In the genomic region with DNA sequence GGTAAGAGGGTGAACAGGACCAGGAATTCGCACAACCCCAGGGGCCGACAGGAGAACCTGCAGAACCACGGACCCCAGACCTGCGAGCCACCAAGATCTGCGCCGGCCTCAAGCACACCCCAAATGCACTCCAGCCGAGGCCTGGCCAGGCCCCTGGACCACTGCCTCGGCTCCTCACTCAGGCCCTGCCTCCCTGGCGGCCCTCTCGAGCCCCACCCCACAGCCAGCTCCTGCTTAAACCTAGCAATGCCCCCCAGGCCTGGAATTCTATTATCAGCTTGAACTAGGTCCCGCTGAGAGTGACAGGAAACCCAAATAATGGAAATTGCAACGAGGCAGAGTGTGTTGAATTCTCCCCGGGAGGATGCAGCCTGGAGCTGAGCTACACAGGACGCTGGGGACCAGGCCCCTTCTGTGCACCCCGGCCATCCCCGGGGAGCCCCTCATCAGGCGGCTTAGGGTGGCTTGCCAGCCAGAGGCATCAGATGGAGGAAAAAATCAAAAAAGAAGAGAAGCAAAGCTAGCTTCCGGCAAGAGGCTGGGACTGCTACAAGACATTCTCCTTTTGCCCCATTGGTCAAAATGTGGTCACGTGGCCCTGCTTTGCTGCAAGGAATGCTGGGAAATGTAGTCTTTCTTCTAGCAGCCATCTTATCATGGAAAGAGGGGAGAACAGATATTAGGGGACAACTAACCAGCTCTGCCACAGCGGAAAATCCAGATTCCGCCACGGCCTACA, we compare ENCODE assay signal across 8 cellular contexts. TPM values are rescaled to one million over a fixed set of nuclear protein-coding genes. Genes with fewer than 3 reads are reported as not detected.
DNase-seq lines count a peak whose midpoint lies in the region; ATAC-seq and TF ChIP-seq lines count a peak whose summit lies in the region.

No MANE protein-coding gene starts in this region.

- peak; percentile 84 to 85 for ATAC-seq in right cardiac atrium

- no peaks in the 10 kb centered on the region for H3K27me3 ChIP-seq in ascending aorta
- no peaks in the 10 kb centered on the region for H3K27me3 ChIP-seq in right cardiac atrium (ENCODE audit: control insufficient read depth, insufficient read depth)
- H3K27me3 ChIP-seq in vagina = no peaks in the 10 kb centered on the region

- peak; percentile 83 for DNase-seq in SIG-M5 treated with dmso at 0.1 percent for 504 hours (lab: John Stamatoyannopoulos, UW; ENCODE audit: unreplicated experiment)
- no peak for DNase-seq in SIG-M5 (lab: John Stamatoyannopoulos, UW)
- DNase-seq in NCI-H1417 (lab: John Stamatoyannopoulos, UW) = peak; percentile 22 to 93 (median 70)
- peak; percentile 51 to 92 (median 73) for DNase-seq in T-helper 2 cell
- DNase-seq in ascending aorta (ENCODE audit: low spot score in 2 of 2) = peak; percentile 53 to 90
- peak; percentile 80 to 87 (median 86) for DNase-seq in right cardiac atrium
- peak; percentile 85 for DNase-seq in renal cortical epithelial cell (ENCODE audit: low read depth)
- DNase-seq in vagina (ENCODE audit: extremely low spot score in 2 of 2) = no peak

- peak overlapping the region; percentile 41 to 62 for H3K4me3 ChIP-seq in ascending aorta
- peak overlapping the region; percentile 48 for H3K4me3 ChIP-seq in right cardiac atrium (ENCODE audit: low read length)
- peak overlapping the region; percentile 43 to 50 for H3K4me3 ChIP-seq in vagina

- TF ChIP-seq CTCF in ascending aorta (IDR thresholded peaks at IDR 0.05) (no peak), vagina (IDR thresholded peaks at IDR 0.05) (no peak)

- no peak for TF ChIP-seq POLR2A in vagina (IDR thresholded peaks at IDR 0.05)

- H3K27ac ChIP-seq in ascending aorta = no peak overlapping the region
- H3K27ac ChIP-seq in right cardiac atrium (ENCODE audit: low read length) = no peak overlapping the region
- H3K27ac ChIP-seq in vagina = no peak overlapping the region

- H3K36me3 ChIP-seq in ascending aorta (no peaks in the 10 kb centered on the region), vagina (no peaks in the 10 kb centered on the region)

- H3K9me3 ChIP-seq in ascending aorta (no peaks in the 10 kb centered on the region), right cardiac atrium (ENCODE audit: control insufficient read depth, low read length) (no peaks in the 10 kb centered on the region), vagina (no peaks in the 10 kb centered on the region)

- 40% methylated on average over 22 of the region's 22 CpGs for WGBS in right cardiac atrium

- intact Hi-C loops in ascending aorta (cut with DNase I) (no loop called here), right cardiac atrium (cut with DNase I) (no loop called here), vagina (cut with DNase I) (no loop called here)

- H3K4me1 ChIP-seq in ascending aorta = peaks cover 0 to 3% of the 10 kb centered on the region in 2 donors
- peaks cover 3% of the 10 kb centered on the region for H3K4me1 ChIP-seq in right cardiac atrium (ENCODE audit: control insufficient read depth, insufficient read depth, low read length)
- peaks cover 5% of the 10 kb centered on the region for H3K4me1 ChIP-seq in vagina

RNA-seq across cellular contexts. Expression of a gene that starts 2.4 kb away (rescaled TPM):
- total RNA-seq in ascending aorta = 2.2 TPM
- total RNA-seq in right cardiac atrium = not detected
- not detected for polyA plus RNA-seq in right cardiac atrium
- total RNA-seq in renal cortical epithelial cell = not detected in 2 replicates
- total RNA-seq in vagina = not detected

RNA-seq across cellular contexts. Expression of a gene that starts 49.6 kb away (rescaled TPM):
- total RNA-seq in ascending aorta (4.6 TPM), right cardiac atrium (1 to 10 TPM; 1.5 to 3.5 (median 2.4) TPM), renal cortical epithelial cell (1.5 and 1.9 TPM in 2 replicates), vagina (5.6 TPM)
- 2.4 TPM for polyA plus RNA-seq in right cardiac atrium

Comparison
In these comparisons a context has a peak if more than half of its experiments do, and no peak if none do; other contexts are left out.
1. DNase-seq: peak in SIG-M5 treated with dmso at 0.1 percent for 504 hours (single experiment), NCI-H1417 (3 of 3), T-helper 2 cell (5 of 5), ascending aorta (2 of 2), right cardiac atrium (3 of 3) and renal cortical epithelial cell (single experiment); none in SIG-M5 (single experiment) and vagina (0 of 2).
2. Peak in every context shown above with its lines, with median percentiles within 50 percentile points of each other: H3K4me3 ChIP-seq.